8 cellular contexts compared by ENCODE assay signal in genomic region chr6:3848925-3849605, GRCh38. TPM values are rescaled to one million over a fixed set of nuclear protein-coding genes. Genes with fewer than 3 reads are reported as not detected.
DNase-seq lines count a peak whose midpoint lies in the region; ATAC-seq and TF ChIP-seq lines count a peak whose summit lies in the region.

A gene with protein sequence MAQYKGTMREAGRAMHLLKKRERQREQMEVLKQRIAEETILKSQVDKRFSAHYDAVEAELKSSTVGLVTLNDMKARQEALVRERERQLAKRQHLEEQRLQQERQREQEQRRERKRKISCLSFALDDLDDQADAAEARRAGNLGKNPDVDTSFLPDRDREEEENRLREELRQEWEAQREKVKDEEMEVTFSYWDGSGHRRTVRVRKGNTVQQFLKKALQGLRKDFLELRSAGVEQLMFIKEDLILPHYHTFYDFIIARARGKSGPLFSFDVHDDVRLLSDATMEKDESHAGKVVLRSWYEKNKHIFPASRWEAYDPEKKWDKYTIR (plus strand): TSS chr6:3849373. CDS start chr6:3849812, 439 bp downstream.

- H3K4me3 Mint-ChIP-seq in dendritic cell treated with granulocyte-macrophage colony-stimulating factor and Interleukin-4, amounts not matched to agents 40 ng/mL and 50 ng/mL, for 4 days, result peak within 1 kb of the TSS; percentile 74

- H3K4me1 Mint-ChIP-seq in dendritic cell treated with granulocyte-macrophage colony-stimulating factor and Interleukin-4, amounts not matched to agents 40 ng/mL and 50 ng/mL, for 4 days (ENCODE audit: low read depth), result peaks cover 19% of the 10 kb centered on the region

- H3K36me3 ChIP-seq in left lung, result no peaks in the 10 kb centered on the region

- peak; percentile 94 for ATAC-seq in GM18505 (IDR thresholded peaks at IDR 0.05; ENCODE audit: unreplicated experiment)
- ATAC-seq in HG02885 (IDR thresholded peaks at IDR 0.05; ENCODE audit: poor library complexity, unreplicated experiment), result peak; percentile 91
- peak; percentile 98 for ATAC-seq in left lung

- H3K27me3 ChIP-seq in left lung, result no peaks in the 10 kb centered on the region

- TF ChIP-seq CTCF in left lung (IDR thresholded peaks at IDR 0.05), result peak; percentile 81 to 96

- TF ChIP-seq POLR2A in GM18505 (IDR thresholded peaks at IDR 0.05; ENCODE audit: borderline replicate concordance, extremely low read depth, insufficient read depth, insufficient read length), result peak; percentile 68

- H3K36me3 Mint-ChIP-seq in dendritic cell treated with granulocyte-macrophage colony-stimulating factor and Interleukin-4, amounts not matched to agents 40 ng/mL and 50 ng/mL, for 4 days (ENCODE audit: low read depth), result peaks cover 8% of the 10 kb centered on the region

- peaks cover 13% of the 10 kb centered on the region for H3K9me3 Mint-ChIP-seq in dendritic cell treated with granulocyte-macrophage colony-stimulating factor and Interleukin-4, amounts not matched to agents 40 ng/mL and 50 ng/mL, for 4 days

- DNase-seq in NCI-H2171 treated with DMSO at 0.1 percent for 48 hours (lab: John Stamatoyannopoulos, UW) (peak; percentile 85), left lung (peak; percentile 93 to 96), NCI-H345 treated with DMSO at 0.1 percent for 48 hours (lab: John Stamatoyannopoulos, UW; ENCODE audit: unreplicated experiment) (no peak)
- DNase-seq in activated CD4-positive, alpha-beta T cell treated with anti-CD3 and anti-CD28 coated beads, Interleukin-2, amount 50 U/mL, for 24 hours (ENCODE audit: low read depth in 1 of 2, low spot score in 1 of 2), result peak; percentile 76 to 86
- peak; percentile 83 to 86 for DNase-seq in stimulated activated CD4-positive, alpha-beta T cell treated with anti-CD3 and anti-CD28 coated beads, Interleukin-2, amount 100 ng/mL, for 48 hours

- peak within 1 kb of the TSS; percentile 72 for H3K27ac Mint-ChIP-seq in dendritic cell treated with granulocyte-macrophage colony-stimulating factor and Interleukin-4, amounts not matched to agents 40 ng/mL and 50 ng/mL, for 4 days

- H3K4me1 ChIP-seq in left lung, result peaks cover 0 to 15% of the 10 kb centered on the region in 2 donors

- intact Hi-C loops in dendritic cell treated with granulocyte-macrophage colony-stimulating factor and Interleukin-4, amounts not matched to agents 40 ng/mL and 50 ng/mL, for 4 days (cut with micrococcal nuclease), result loop anchor here (2.0 to 5.0 kb wide), 2 partner anchors 57 to 98 kb away; partner anchors contain the start of gene PXDC1
- intact Hi-C loops in left lung (cut with DNase I), result no loop called here

- H3K4me3 ChIP-seq in left lung, result peak within 1 kb of the TSS; percentile 41 to 46

- peak within 1 kb of the TSS; percentile 65 to 71 for H3K27ac ChIP-seq in left lung

- H3K27me3 Mint-ChIP-seq in dendritic cell treated with granulocyte-macrophage colony-stimulating factor and Interleukin-4, amounts not matched to agents 40 ng/mL and 50 ng/mL, for 4 days, result no peaks in the 10 kb centered on the region

- H3K9me3 ChIP-seq in left lung, result no peaks in the 10 kb centered on the region

RNA-seq across cellular contexts. Expression of the gene that starts here (rescaled TPM):
- total RNA-seq in left lung, result 10 to 100 TPM; 11.6 to 12.7 TPM
